ENCODE assay signal across 11 cellular contexts in the genomic region with DNA sequence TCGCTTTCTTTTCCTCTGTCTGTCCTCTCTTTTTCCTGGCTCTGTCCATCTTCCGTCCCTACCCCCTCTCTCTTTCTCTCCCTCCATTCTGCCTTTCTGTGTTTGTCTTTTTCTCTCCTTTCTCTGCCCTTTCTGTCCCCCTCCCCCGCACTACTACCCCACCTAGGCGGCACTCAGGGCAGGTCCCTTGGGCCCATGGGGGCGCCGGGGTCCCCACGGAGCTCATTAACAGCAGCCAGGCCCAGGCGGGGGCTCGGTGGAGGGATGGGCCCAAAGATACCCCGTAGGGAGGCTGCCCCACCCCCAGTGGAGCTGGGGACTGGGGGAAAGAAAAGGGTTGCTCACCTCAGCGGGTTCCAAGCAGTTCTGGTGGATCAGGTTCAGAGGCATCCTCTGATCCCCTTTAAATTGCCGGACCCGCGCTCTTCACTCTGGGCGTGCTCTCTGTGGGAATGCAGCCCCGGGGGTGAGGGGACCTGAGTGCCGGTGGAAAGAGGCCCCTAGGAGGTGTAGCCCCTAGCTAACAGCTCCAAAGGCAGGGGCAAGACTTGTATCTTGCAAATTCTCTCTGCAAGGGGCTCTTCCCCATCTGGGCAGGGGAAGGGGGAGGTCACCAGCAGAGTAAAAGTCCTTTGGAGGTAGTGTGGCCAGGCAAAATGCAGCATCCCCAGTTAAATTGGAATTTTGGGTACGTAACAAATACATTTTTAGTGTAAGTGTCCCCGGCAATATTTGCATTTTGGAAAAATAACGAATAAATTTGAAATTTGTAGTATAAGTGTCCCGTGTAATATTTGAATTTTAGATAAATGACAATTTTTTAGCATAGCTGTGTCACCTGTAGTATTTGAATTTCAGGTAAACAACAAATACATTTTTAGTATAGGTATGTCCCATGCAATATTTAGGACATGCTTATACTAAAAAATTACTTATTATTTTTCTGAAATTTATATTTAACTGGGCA. TPM values are rescaled to one million over a fixed set of nuclear protein-coding genes. Genes with fewer than 3 reads are reported as not detected.
A peak's percentile ranks its signal among the peaks of the same experiment; 100 is the strongest.
DNase-seq lines count a peak whose midpoint lies in the region; ATAC-seq and TF ChIP-seq lines count a peak whose summit lies in the region.
"Had no signal": no experiment of that assay in that cellular context is flagged by ENCODE, and none has a peak within 500 bp of the region (broad histone marks: within the 10 kb centered on the region; RNA-seq: fewer than 3 reads in every experiment).

No MANE protein-coding gene starts in this region.

- H3K9me3 ChIP-seq in heart left ventricle, result no peaks in the 10 kb centered on the region
- H3K9me3 ChIP-seq in right atrium auricular region, result no peaks in the 10 kb centered on the region
- no peaks in the 10 kb centered on the region for H3K9me3 ChIP-seq in suprapubic skin

- TF ChIP-seq POLR2A in heart left ventricle (IDR thresholded peaks at IDR 0.05) (no peak), suprapubic skin (IDR thresholded peaks at IDR 0.05) (no peak)

- intact Hi-C loops in heart left ventricle (cut with DNase I), result no loop called here

- peaks cover 85% of the 10 kb centered on the region for H3K27me3 Mint-ChIP-seq in activated naive CD8-positive, alpha-beta T cell treated with anti-CD3 and anti-CD28 coated beads, Interleukin-2, amount 10 ng/mL, durations not matched to agents 7 days and 5 days

- 12 to 23% (median 20%) methylated on average over 16 to 21 of the region's 21 CpGs for WGBS in heart left ventricle, 4 donors
- WGBS in suprapubic skin, result 9% methylated on average over 20 of the region's 21 CpGs

- TF ChIP-seq CTCF in heart left ventricle (IDR thresholded peaks at IDR 0.05) (no peak), right atrium auricular region (IDR thresholded peaks at IDR 0.05) (no peak), suprapubic skin (IDR thresholded peaks at IDR 0.05) (no peak)

- POLR2A ChIA-PET in activated naive CD8-positive, alpha-beta T cell treated with anti-CD3 and anti-CD28 coated beads, Interleukin-2, amount 10 ng/mL, durations not matched to agents 7 days and 5 days (lab: Charles Lee), result no interaction called here

- peak overlapping the region; percentile 31 for H3K4me3 Mint-ChIP-seq in activated naive CD8-positive, alpha-beta T cell treated with anti-CD3 and anti-CD28 coated beads, Interleukin-2, amount 10 ng/mL, durations not matched to agents 7 days and 5 days

- no peak for TF ChIP-seq EP300 in suprapubic skin (IDR thresholded peaks at IDR 0.05)

- H3K36me3 Mint-ChIP-seq in activated naive CD8-positive, alpha-beta T cell treated with anti-CD3 and anti-CD28 coated beads, Interleukin-2, amount 10 ng/mL, durations not matched to agents 7 days and 5 days, result peaks cover 2% of the 10 kb centered on the region

- H3K4me3 ChIP-seq in heart left ventricle (peak overlapping the region in 10 of 12 donors; percentile 29 to 55 (median 44)), right atrium auricular region (peak overlapping the region in 1 of 2 donors; percentile 44), suprapubic skin (peak overlapping the region; percentile 43)

- H3K4me1 Mint-ChIP-seq in activated naive CD8-positive, alpha-beta T cell treated with anti-CD3 and anti-CD28 coated beads, Interleukin-2, amount 10 ng/mL, durations not matched to agents 7 days and 5 days, result peaks cover 9% of the 10 kb centered on the region

- no peaks in the 10 kb centered on the region for H3K36me3 ChIP-seq in heart left ventricle
- no peaks in the 10 kb centered on the region for H3K36me3 ChIP-seq in right atrium auricular region
- H3K36me3 ChIP-seq in suprapubic skin, result no peaks in the 10 kb centered on the region

- H3K4me1 ChIP-seq in heart left ventricle (peaks cover 0 to 45% (median 15%) of the 10 kb centered on the region in 12 donors), right atrium auricular region (peaks cover 0 to 33% of the 10 kb centered on the region in 2 donors), suprapubic skin (peaks cover 42% of the 10 kb centered on the region)
- H3K4me1 ChIP-seq: parathyroid adenoma had no signal

- H3K27ac ChIP-seq in heart left ventricle, result no peak overlapping the region
- H3K27ac ChIP-seq in right atrium auricular region, result no peak overlapping the region
- H3K27ac ChIP-seq in suprapubic skin, result no peak overlapping the region
- H3K27ac ChIP-seq: parathyroid adenoma had no signal

- H3K27me3 ChIP-seq in heart left ventricle (peaks cover 69 to 100% (median 97%) of the 10 kb centered on the region in 9 donors), right atrium auricular region (peaks cover 50 to 55% of the 10 kb centered on the region in 2 donors), suprapubic skin (peaks cover 100% of the 10 kb centered on the region)

- no peak for DNase-seq in heart left ventricle
- DNase-seq in right atrium auricular region (ENCODE audit: low spot score), result no peak
- no peak for DNase-seq in activated naive CD8-positive, alpha-beta T cell treated with anti-CD3 and anti-CD28 coated beads, Interleukin-2, amount 10 ng/mL, durations not matched to agents 7 days and 5 days
- DNase-seq in iPS-NIHi7 (ENCODE audit: extremely low spot score), result peak; percentile 58
- DNase-seq in suprapubic skin (ENCODE audit: low spot score in 2 of 2), result no peak
- DNase-seq in central memory CD4-positive, alpha-beta T cell, result no peak
- no peak for DNase-seq in medulla oblongata (ENCODE audit: extremely low spot score)
- DNase-seq: C1 segment of cervical spinal cord had no signal

- H3K27ac Mint-ChIP-seq in activated naive CD8-positive, alpha-beta T cell treated with anti-CD3 and anti-CD28 coated beads, Interleukin-2, amount 10 ng/mL, durations not matched to agents 7 days and 5 days, result peak overlapping the region; percentile 49

- no peak for ATAC-seq in heart left ventricle
- no peak for ATAC-seq in activated naive CD8-positive, alpha-beta T cell treated with anti-CD3 and anti-CD28 coated beads, Interleukin-2, amount 10 ng/mL, durations not matched to agents 7 days and 5 days (ENCODE audit: low read depth)
- no peak for ATAC-seq in GM21360 (IDR thresholded peaks at IDR 0.05; ENCODE audit: unreplicated experiment)

- no peaks in the 10 kb centered on the region for H3K9me3 Mint-ChIP-seq in activated naive CD8-positive, alpha-beta T cell treated with anti-CD3 and anti-CD28 coated beads, Interleukin-2, amount 10 ng/mL, durations not matched to agents 7 days and 5 days

RNA-seq across cellular contexts. Expression of a gene that starts 7.4 kb away (rescaled TPM):
- total RNA-seq in heart left ventricle, result 1 to 10 TPM in 1 of 9 donors, under 1 TPM in 4, not detected in 4; 0.20 to 1.3 (median 0.33) TPM
- under 1 TPM in 1 of 2 donors, not detected in 1; 0.10 TPM for polyA plus RNA-seq in heart left ventricle
- total RNA-seq in right atrium auricular region, result under 1 TPM in 1 of 2 donors, not detected in 1; 0.31 TPM
- total RNA-seq in activated naive CD8-positive, alpha-beta T cell treated with anti-CD3 and anti-CD28 coated beads, Interleukin-2, amount 10 ng/mL, durations not matched to agents 7 days and 5 days, result not detected
- 10 to 100 TPM in 3 of 4 donors, 1 to 10 TPM in 1; 1.7 to 20.6 (median 11.6) TPM for total RNA-seq in suprapubic skin
- total RNA-seq: SK-MEL-5 had no signal
